8 cellular contexts compared by ENCODE assay signal in the genomic region with DNA sequence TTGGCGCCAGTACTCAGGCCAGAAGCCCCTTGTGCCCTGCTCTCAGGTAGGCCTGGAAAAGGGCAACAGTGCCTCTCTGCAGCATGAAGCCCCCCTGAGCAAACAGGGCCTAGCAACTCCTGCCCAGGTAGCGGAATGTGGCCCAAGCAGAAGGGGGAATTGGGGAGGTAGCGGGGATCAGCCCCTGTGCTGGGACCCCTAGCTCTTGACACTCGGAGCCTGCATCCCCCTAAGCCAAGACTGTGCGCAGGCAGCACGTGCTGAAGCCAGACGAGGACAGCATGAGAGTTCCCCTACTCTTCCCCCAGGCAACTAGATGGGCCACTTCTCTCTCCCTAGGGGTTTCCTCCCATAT. TPM values are rescaled to one million over a fixed set of nuclear protein-coding genes. Genes with fewer than 3 reads are reported as not detected.
DNase-seq lines count a peak whose midpoint lies in the region; ATAC-seq and TF ChIP-seq lines count a peak whose summit lies in the region.

No MANE protein-coding gene starts in this region.

- H3K36me3 ChIP-seq in BLaER1, result peaks cover 78% of the 10 kb centered on the region
- no peaks in the 10 kb centered on the region for H3K36me3 ChIP-seq in KMS-11 (ENCODE audit: insufficient read depth)
- H3K36me3 ChIP-seq in colonic mucosa, result peaks cover 8% of the 10 kb centered on the region

- H3K4me2 ChIP-seq in BLaER1 (peak overlapping the region; percentile 97), KMS-11 (peak overlapping the region; percentile 44)

- peak overlapping the region; percentile 92 to 99 for H3K27ac Mint-ChIP-seq in natural killer cell treated with Interleukin-12 subunit alpha and Interleukin-12 subunit beta and Interleukin-15 and Interleukin-18, amount 100 ng/mL, for 72 hours

- TF ChIP-seq CTCF in KMS-11 (conservative IDR thresholded peaks at IDR 0.05; ENCODE audit: low read depth, low read length) (no peak), colonic mucosa (IDR thresholded peaks at IDR 0.05) (no peak)

- H2AFZ ChIP-seq in KMS-11 (ENCODE audit: low read depth), result peak overlapping the region; percentile 55; the same call in 1 of the 2 replicates

- H3K9me3 ChIP-seq in BLaER1, result no peaks in the 10 kb centered on the region
- no peaks in the 10 kb centered on the region for H3K9me3 ChIP-seq in colonic mucosa

- intact Hi-C loops in colonic mucosa (cut with DNase I), result loop anchor here (10.0 kb wide), 1 partner anchor 261 kb away; the partner anchor contains the start of genes TBX6 and YPEL3

- H3K9me3 Mint-ChIP-seq in natural killer cell treated with Interleukin-12 subunit alpha and Interleukin-12 subunit beta and Interleukin-15 and Interleukin-18, amount 100 ng/mL, for 72 hours, result no peaks in the 10 kb centered on the region

- H3K27me3 ChIP-seq in BLaER1, result no peaks in the 10 kb centered on the region
- no peaks in the 10 kb centered on the region for H3K27me3 ChIP-seq in KMS-11 (ENCODE audit: insufficient read depth, low read depth)
- no peaks in the 10 kb centered on the region for H3K27me3 ChIP-seq in colonic mucosa

- H3K4me3 Mint-ChIP-seq in natural killer cell treated with Interleukin-12 subunit alpha and Interleukin-12 subunit beta and Interleukin-15 and Interleukin-18, amount 100 ng/mL, for 72 hours, result peak overlapping the region; percentile 95

- peak overlapping the region; percentile 93 for H3K4me3 ChIP-seq in BLaER1
- H3K4me3 ChIP-seq in KMS-11 (IDR thresholded peaks at IDR 0.05; ENCODE audit: insufficient read depth, low read depth, low read length), result no peak overlapping the region
- peak overlapping the region; percentile 80 for H3K4me3 ChIP-seq in colonic mucosa

- H3K4me1 ChIP-seq in BLaER1, result peaks cover 41% of the 10 kb centered on the region
- peaks cover 32% of the 10 kb centered on the region for H3K4me1 ChIP-seq in KMS-11 (ENCODE audit: low read depth, poor library complexity, severe bottlenecking)
- H3K4me1 ChIP-seq in colonic mucosa, result peaks cover 7% of the 10 kb centered on the region

- H4K20me1 ChIP-seq in BLaER1 (peaks cover 46% of the 10 kb centered on the region), KMS-11 (ENCODE audit: insufficient read depth) (no peaks in the 10 kb centered on the region)

- DNase-seq in colonic mucosa, result no peak
- DNase-seq in natural killer cell treated with Interleukin-12 subunit alpha and Interleukin-12 subunit beta and Interleukin-15 and Interleukin-18, amount 100 ng/mL, for 72 hours (ENCODE audit: low spot score), result no peak
- no peak for DNase-seq in NK-92 (lab: John Stamatoyannopoulos, UW; ENCODE audit: unreplicated experiment)
- DNase-seq in occipital lobe (lab: John Stamatoyannopoulos, UW), result no peak

- H3K4me1 Mint-ChIP-seq in natural killer cell treated with Interleukin-12 subunit alpha and Interleukin-12 subunit beta and Interleukin-15 and Interleukin-18, amount 100 ng/mL, for 72 hours (ENCODE audit: low read depth in 2 of 2), result peaks cover 49 to 51% of the 10 kb centered on the region in 2 donors

- no peak for ATAC-seq in natural killer cell treated with Interleukin-12 subunit alpha and Interleukin-12 subunit beta and Interleukin-15 and Interleukin-18, amount 100 ng/mL, for 72 hours
- ATAC-seq in GM19455 (IDR thresholded peaks at IDR 0.05; ENCODE audit: unreplicated experiment), result no peak
- no peak for ATAC-seq in HG03520 (IDR thresholded peaks at IDR 0.05; ENCODE audit: unreplicated experiment)

- no peaks in the 10 kb centered on the region for H3K27me3 Mint-ChIP-seq in natural killer cell treated with Interleukin-12 subunit alpha and Interleukin-12 subunit beta and Interleukin-15 and Interleukin-18, amount 100 ng/mL, for 72 hours

- H3K9ac ChIP-seq in BLaER1 (peak overlapping the region; percentile 92), KMS-11 (peak overlapping the region; percentile 66), colonic mucosa (ENCODE audit: low read depth in 2 of 2, low read length in 2 of 2) (peak overlapping the region; percentile 97)

- H3K79me2 ChIP-seq in KMS-11 (ENCODE audit: insufficient read depth, low read depth), result peaks cover 24% of the 10 kb centered on the region

- no peaks in the 10 kb centered on the region for H3K36me3 Mint-ChIP-seq in natural killer cell treated with Interleukin-12 subunit alpha and Interleukin-12 subunit beta and Interleukin-15 and Interleukin-18, amount 100 ng/mL, for 72 hours

- H3K27ac ChIP-seq in BLaER1 (peak overlapping the region; percentile 82), KMS-11 (peak overlapping the region; percentile 49), colonic mucosa (peak overlapping the region; percentile 94)

RNA-seq across cellular contexts. Expression of gene CD2BP2, which starts 0.8 kb away (rescaled TPM):
- total RNA-seq in colonic mucosa (10 to 100 TPM; 44.8 to 76.1 TPM), occipital lobe (39.8 TPM)
- total RNA-seq in natural killer cell treated with Interleukin-12 subunit alpha and Interleukin-12 subunit beta and Interleukin-15 and Interleukin-18, amount 100 ng/mL, for 72 hours, result 10 to 100 TPM; 95.8 to 99.7 TPM

RNA-seq across cellular contexts. Expression of gene TBC1D10B, which starts 14.4 kb away (rescaled TPM):
- total RNA-seq in colonic mucosa (10 to 100 TPM; 45.0 to 62.3 TPM), occipital lobe (25.6 TPM)
- total RNA-seq in natural killer cell treated with Interleukin-12 subunit alpha and Interleukin-12 subunit beta and Interleukin-15 and Interleukin-18, amount 100 ng/mL, for 72 hours, result 10 to 100 TPM; 64.0 to 99.1 TPM

RNA-seq across cellular contexts. Expression of gene MYL11, which starts 18.7 kb away (rescaled TPM):
- total RNA-seq in colonic mucosa, result 1 to 10 TPM; 1.1 to 2.2 TPM
- total RNA-seq in natural killer cell treated with Interleukin-12 subunit alpha and Interleukin-12 subunit beta and Interleukin-15 and Interleukin-18, amount 100 ng/mL, for 72 hours, result 1 to 10 TPM in 1 of 2 donors, not detected in 1; 8.5 TPM
- 6.1 TPM for total RNA-seq in occipital lobe

RNA-seq across cellular contexts. Expression of gene SEPTIN1, which starts 26.4 kb away (rescaled TPM):
- 1 to 10 TPM; 4.3 to 4.5 TPM for total RNA-seq in colonic mucosa
- total RNA-seq in natural killer cell treated with Interleukin-12 subunit alpha and Interleukin-12 subunit beta and Interleukin-15 and Interleukin-18, amount 100 ng/mL, for 72 hours, result 100 to 1,000 TPM; 192 to 207 TPM
- total RNA-seq in occipital lobe, result under 0.01 TPM

RNA-seq across cellular contexts. Expression of gene ZNF48, which starts 39.3 kb away (rescaled TPM):
- 1 to 10 TPM; 6.5 to 6.8 TPM for total RNA-seq in colonic mucosa
- 10 to 100 TPM; 10.2 to 14.7 TPM for total RNA-seq in natural killer cell treated with Interleukin-12 subunit alpha and Interleukin-12 subunit beta and Interleukin-15 and Interleukin-18, amount 100 ng/mL, for 72 hours
- total RNA-seq in occipital lobe, result 32.0 TPM
